Comparison of ENCODE assay signal across 12 cellular contexts in genomic region chr2:200252661-200253067, GRCh38. TPM values are rescaled to one million over a fixed set of nuclear protein-coding genes. Genes with fewer than 3 reads are reported as not detected.
DNase-seq lines count a peak whose midpoint lies in the region; ATAC-seq lines count a peak whose summit lies in the region.
"Had no signal": no experiment of that assay in that cellular context is flagged by ENCODE, and none has a peak within 500 bp of the region (broad histone marks: within the 10 kb centered on the region; RNA-seq: fewer than 3 reads in every experiment).

No MANE protein-coding gene starts in this region.

- no peak overlapping the region for H2AK5ac ChIP-seq in neuronal stem cell (ENCODE audit: low read depth, low read length)

- no peak overlapping the region for H3K23ac ChIP-seq in neuronal stem cell (ENCODE audit: low read depth, low read length, poor library complexity)

- no peak overlapping the region for H2BK5ac ChIP-seq in neuronal stem cell (ENCODE audit: low read length)

- H2BK12ac ChIP-seq in neuronal stem cell (ENCODE audit: low read length), result no peak overlapping the region

- H4K91ac ChIP-seq in neuronal stem cell (ENCODE audit: low read depth, low read length, poor library complexity), result no peak overlapping the region

- H3K27me3 ChIP-seq in neuronal stem cell (ENCODE audit: control insufficient read depth in 3 of 3, insufficient read depth in 3 of 3, low read depth in 1 of 3, low read length in 3 of 3), result peaks cover 0 to 6% (median 0%) of the 10 kb centered on the region in 3 experiments
- H3K27me3 ChIP-seq: tibial artery had no signal

- no peaks in the 10 kb centered on the region for H3K36me3 Mint-ChIP-seq in activated naive CD4-positive, alpha-beta T cell treated with anti-CD3 and anti-CD28 coated beads, Interleukin-2, amount 10 ng/mL, durations not matched to agents 7 days and 5 days

- H3K4ac ChIP-seq in neuronal stem cell (ENCODE audit: low read length), result no peak overlapping the region

- peaks cover 23% of the 10 kb centered on the region for H3K27me3 Mint-ChIP-seq in activated naive CD4-positive, alpha-beta T cell treated with anti-CD3 and anti-CD28 coated beads, Interleukin-2, amount 10 ng/mL, durations not matched to agents 7 days and 5 days

- no peaks in the 10 kb centered on the region for H3K36me3 ChIP-seq in neuronal stem cell (replicated peaks in 1 of 2; ENCODE audit: control insufficient read depth in 2 of 2, insufficient read depth in 2 of 2, low read length in 2 of 2)
- H3K36me3 ChIP-seq: tibial artery had no signal

- ATAC-seq in stimulated activated naive CD8-positive, alpha-beta T cell treated with anti-CD3 and anti-CD28 coated beads, Interleukin-15, Interleukin-2, amounts not matched to agents 100 U/mL and 50 U/mL, for 24 hours, result no peak

- no peaks in the 10 kb centered on the region for H3K4me1 Mint-ChIP-seq in activated naive CD4-positive, alpha-beta T cell treated with anti-CD3 and anti-CD28 coated beads, Interleukin-2, amount 10 ng/mL, durations not matched to agents 7 days and 5 days

- H2BK120ac ChIP-seq in neuronal stem cell (ENCODE audit: low read depth, low read length), result no peak overlapping the region

- no peak overlapping the region for H2BK15ac ChIP-seq in neuronal stem cell (ENCODE audit: low read length)

- no peaks in the 10 kb centered on the region for H3K9me3 ChIP-seq in neuronal stem cell (replicated peaks in 1 of 2; ENCODE audit: control insufficient read depth in 2 of 2, insufficient read depth in 1 of 2, low read depth in 1 of 2, low read length in 2 of 2)
- H3K9me3 ChIP-seq: tibial artery had no signal

- no peak overlapping the region for H3K27ac Mint-ChIP-seq in activated naive CD4-positive, alpha-beta T cell treated with anti-CD3 and anti-CD28 coated beads, Interleukin-2, amount 10 ng/mL, durations not matched to agents 7 days and 5 days

- no peak overlapping the region for H4K8ac ChIP-seq in neuronal stem cell (ENCODE audit: low read depth, low read length)

- no CpG with 5 or more reads among the region's 3 CpGs for WGBS in neuronal stem cell (ENCODE audit: extremely low coverage in 2 of 2, insufficient read length in 2 of 2, insufficient replicate concordance in 1 of 2), 2 donors

- DNase-seq in AG20443 (ENCODE audit: low spot score) (peak; percentile 76), RPMI7951 (ENCODE audit: low read depth) (peak; percentile 32), fibroblast of peridontal ligament (ENCODE audit: extremely low read depth) (peak; percentile 98), neuronal stem cell (ENCODE audit: low spot score) (no peak), D341Med (ENCODE audit: low spot score) (no peak), NCI-H2196 treated with DMSO at 0.1 percent for 48 hours (lab: John Stamatoyannopoulos, UW; ENCODE audit: unreplicated experiment) (no peak)
- DNase-seq in stimulated activated naive CD8-positive, alpha-beta T cell treated with anti-CD3 and anti-CD28 coated beads, Interleukin-15, Interleukin-2, amounts not matched to agents 100 U/mL and 50 U/mL, for 24 hours, result no peak
- DNase-seq in activated naive CD4-positive, alpha-beta T cell treated with anti-CD3 and anti-CD28 coated beads, Interleukin-2, amount 10 ng/mL, durations not matched to agents 7 days and 5 days, result no peak
- DNase-seq: NCI-H146, T1000 had no signal

- no peak overlapping the region for H3K4me3 ChIP-seq in neuronal stem cell (ENCODE audit: low read length in 2 of 2)
- H3K4me3 ChIP-seq: tibial artery had no signal

- H3K9me3 Mint-ChIP-seq in activated naive CD4-positive, alpha-beta T cell treated with anti-CD3 and anti-CD28 coated beads, Interleukin-2, amount 10 ng/mL, durations not matched to agents 7 days and 5 days, result no peaks in the 10 kb centered on the region

- H3K18ac ChIP-seq in neuronal stem cell (ENCODE audit: low read length), result no peak overlapping the region

- H3K9ac ChIP-seq in neuronal stem cell (ENCODE audit: low read depth, low read length, poor library complexity), result no peak overlapping the region

- H3K79me1 ChIP-seq in neuronal stem cell (ENCODE audit: low read depth, low read length), result peaks cover 2% of the 10 kb centered on the region

- H3K4me1 ChIP-seq in neuronal stem cell (ENCODE audit: control insufficient read depth in 2 of 2, insufficient read depth in 1 of 2, low read depth in 1 of 2, low read length in 2 of 2), result no peaks in the 10 kb centered on the region
- H3K4me1 ChIP-seq: tibial artery had no signal

- no peak overlapping the region for H3K27ac ChIP-seq in neuronal stem cell (replicated peaks; ENCODE audit: low read length)
- H3K27ac ChIP-seq: C4-2B, tibial artery had no signal

- H3K14ac ChIP-seq in neuronal stem cell (ENCODE audit: low read length), result no peak overlapping the region

- H2AFZ ChIP-seq in neuronal stem cell (ENCODE audit: low read length), result peak overlapping the region; percentile 5

- CTCF ChIA-PET in activated naive CD4-positive, alpha-beta T cell treated with anti-CD3 and anti-CD28 coated beads, Interleukin-2, amount 10 ng/mL, durations not matched to agents 7 days and 5 days (lab: Charles Lee), result interaction anchor here (0.7 kb wide), 1 partner anchor 705 kb away, joined by 3 read pairs; no protein-coding TSS in a partner anchor

- no peak overlapping the region for H3K4me2 ChIP-seq in neuronal stem cell (ENCODE audit: insufficient read depth, low read length, poor library complexity, severe bottlenecking)

- no peak overlapping the region for H3K4me3 Mint-ChIP-seq in activated naive CD4-positive, alpha-beta T cell treated with anti-CD3 and anti-CD28 coated beads, Interleukin-2, amount 10 ng/mL, durations not matched to agents 7 days and 5 days

RNA-seq across cellular contexts. Expression of gene SPATS2L, which starts 53.8 kb away (rescaled TPM):
- total RNA-seq in RPMI7951 (2014; rRNA removed; shearing (Covaris generic)), result 117 and 148 TPM in 2 replicates
- 34.9 TPM for polyA plus RNA-seq in neuronal stem cell (2013, experiment 1 of 2)
- polyA plus RNA-seq in neuronal stem cell (2013, experiment 2 of 2), result 35.6 TPM

Comparison
In these comparisons a context has a peak if more than half of its experiments do, and no peak if none do; other contexts are left out.
1. DNase-seq: peak in AG20443 (single experiment), RPMI7951 (single experiment) and fibroblast of peridontal ligament (single experiment); none in neuronal stem cell (single experiment), D341Med (single experiment), stimulated activated naive CD8-positive, alpha-beta T cell treated with anti-CD3 and anti-CD28 coated beads, Interleukin-15, Interleukin-2, amounts not matched to agents 100 U/mL and 50 U/mL, for 24 hours (single experiment), activated naive CD4-positive, alpha-beta T cell treated with anti-CD3 and anti-CD28 coated beads, Interleukin-2, amount 10 ng/mL, durations not matched to agents 7 days and 5 days (single experiment) and NCI-H2196 treated with DMSO at 0.1 percent for 48 hours (single experiment).